In the genomic region with DNA sequence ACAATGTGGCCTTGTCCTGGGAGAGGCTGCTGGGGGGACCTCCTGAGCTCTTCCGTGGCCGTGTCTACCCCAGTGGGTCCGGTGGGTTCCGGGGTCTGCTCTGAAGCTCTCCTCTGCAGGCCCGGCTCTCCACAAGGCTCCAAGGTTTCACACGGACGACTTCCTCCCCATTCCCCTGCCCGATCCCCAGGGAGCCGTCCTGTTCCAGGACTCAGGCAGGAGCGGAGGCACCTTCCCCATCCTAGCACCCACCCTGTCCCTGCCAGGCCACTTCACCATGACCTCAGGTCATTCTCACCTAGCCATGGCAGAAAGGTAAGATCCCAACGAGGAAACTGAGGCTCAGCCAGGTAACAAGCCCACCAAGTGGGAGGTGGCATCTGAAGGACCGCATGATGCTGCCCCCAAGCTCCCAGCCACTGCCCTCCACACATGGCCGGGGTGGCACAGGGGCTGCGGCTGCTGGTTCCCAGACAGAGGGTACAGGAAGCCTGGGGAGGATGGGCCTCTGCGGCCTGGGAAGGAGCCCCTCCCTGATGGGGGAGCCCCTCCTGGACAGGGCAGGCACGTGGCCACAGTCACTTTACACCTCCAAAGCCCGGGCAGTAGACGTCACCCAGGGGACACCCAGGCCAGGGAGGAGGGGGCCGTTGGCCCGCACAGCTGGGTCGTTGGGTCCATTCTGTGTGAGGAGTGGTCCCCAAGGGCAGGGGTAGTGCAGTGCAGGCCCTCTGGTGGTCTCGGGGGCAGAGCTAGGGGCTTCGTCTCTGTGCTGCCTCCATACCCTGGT, we compare ENCODE assay signal across 16 cellular contexts.
DNase-seq lines count a peak whose midpoint lies in the region; ATAC-seq and TF ChIP-seq lines count a peak whose summit lies in the region.
"Had no signal": no experiment of that assay in that cellular context is flagged by ENCODE, and none has a peak within 500 bp of the region (broad histone marks: within the 10 kb centered on the region; RNA-seq: fewer than 3 reads in every experiment).

No MANE protein-coding gene starts in this region.

- no peak for TF ChIP-seq CTCF in CD4-positive, alpha-beta T cell (IDR thresholded peaks at IDR 0.05)
- no peak for TF ChIP-seq CTCF in osteocyte (IDR thresholded peaks at IDR 0.05)

- H3K9me3 Mint-ChIP-seq in activated CD4-positive, alpha-beta T cell treated with anti-CD3 and anti-CD28 coated beads for 36 hours (ENCODE audit: low read depth): no peaks in the 10 kb centered on the region
- no peaks in the 10 kb centered on the region for H3K9me3 Mint-ChIP-seq in CD4-positive, alpha-beta T cell
- H3K9me3 Mint-ChIP-seq in naive thymus-derived CD8-positive, alpha-beta T cell: peaks cover 0 to 11% (median 0%) of the 10 kb centered on the region in 9 donors
- H3K9me3 Mint-ChIP-seq in osteocyte (ENCODE audit: unreplicated experiment): peaks cover 10% of the 10 kb centered on the region

- DNase-seq in activated CD4-positive, alpha-beta T cell treated with anti-CD3 and anti-CD28 coated beads for 36 hours: no peak
- no peak for DNase-seq in activated CD4-positive, alpha-beta T cell treated with anti-CD3 and anti-CD28 coated beads, Interleukin-2, amount 50 U/mL, for 4 hours
- no peak for DNase-seq in CD4-positive, alpha-beta T cell
- peak; percentile 53 for DNase-seq in activated CD8-positive, alpha-beta memory T cell treated with anti-CD3 and anti-CD28 coated beads, Interleukin-2, amount 50 U/mL, for 48 hours
- peak in 1 of 10 donors; percentile 4 for DNase-seq in naive thymus-derived CD8-positive, alpha-beta T cell
- DNase-seq in osteocyte (ENCODE audit: extremely low spot score, unreplicated experiment) (no peak), Ammon's horn (ENCODE audit: low spot score) (no peak), NCI-H187 (lab: John Stamatoyannopoulos, UW) (no peak)
- DNase-seq: DMS79, HCEC 1CT, KBM-7, NCI-H1048, NCI-H446, NCI-H748 treated with DMSO at 0.1 percent for 48 hours, SJCRH30 had no signal

- POLR2A ChIA-PET in activated CD4-positive, alpha-beta T cell treated with anti-CD3 and anti-CD28 coated beads for 36 hours (lab: Charles Lee): interaction anchor here (0.6 kb wide), 1 partner anchor 1894 kb away, joined by 3 read pairs; no protein-coding TSS in a partner anchor
- POLR2A ChIA-PET in CD4-positive, alpha-beta T cell (lab: Charles Lee): interaction anchor here (0.6 to 1.2 kb wide), 2 partner anchors 20 to 240 kb away, joined by 3 read pairs; no protein-coding TSS in a partner anchor
- POLR2A ChIA-PET in naive thymus-derived CD8-positive, alpha-beta T cell (lab: Charles Lee): interaction anchor here (1.2 kb wide), 1 partner anchor 274 kb away, joined by 3 read pairs; a partner anchor contains a TSS

- intact Hi-C loops in activated CD4-positive, alpha-beta T cell treated with anti-CD3 and anti-CD28 coated beads for 36 hours (cut with DNase I, micrococcal nuclease): no loop called here
- intact Hi-C loops in CD4-positive, alpha-beta T cell (cut with DNase I, micrococcal nuclease): no loop called here

- CTCF ChIA-PET in activated CD4-positive, alpha-beta T cell treated with anti-CD3 and anti-CD28 coated beads for 36 hours (lab: Charles Lee): no interaction called here
- CTCF ChIA-PET in CD4-positive, alpha-beta T cell (lab: Charles Lee): no interaction called here

- no peaks in the 10 kb centered on the region for H3K27me3 ChIP-seq in CD4-positive, alpha-beta T cell (ENCODE audit: control insufficient read depth, insufficient read depth, low read length)

- peak; percentile 24 for ATAC-seq in activated CD4-positive, alpha-beta T cell treated with anti-CD3 and anti-CD28 coated beads for 36 hours
- ATAC-seq in CD4-positive, alpha-beta T cell (ENCODE audit: poor library complexity): no peak
- peak in 1 of 2 donors; percentile 22 for ATAC-seq in naive thymus-derived CD8-positive, alpha-beta T cell

- no peak overlapping the region for H3K27ac ChIP-seq in CD4-positive, alpha-beta T cell (ENCODE audit: low read depth, low read length)
- H3K27ac ChIP-seq: 22Rv1, SJCRH30 had no signal

- H3K4me3 Mint-ChIP-seq in activated CD4-positive, alpha-beta T cell treated with anti-CD3 and anti-CD28 coated beads for 36 hours: no peak overlapping the region
- H3K4me3 Mint-ChIP-seq in CD4-positive, alpha-beta T cell: peak overlapping the region; percentile 21
- H3K4me3 Mint-ChIP-seq in naive thymus-derived CD8-positive, alpha-beta T cell: peak overlapping the region in 7 of 10 donors; percentile 52 to 76 (median 68)
- H3K4me3 Mint-ChIP-seq in osteocyte (ENCODE audit: unreplicated experiment): no peak overlapping the region

- no peaks in the 10 kb centered on the region for H3K27me3 Mint-ChIP-seq in activated CD4-positive, alpha-beta T cell treated with anti-CD3 and anti-CD28 coated beads for 36 hours
- no peaks in the 10 kb centered on the region for H3K27me3 Mint-ChIP-seq in CD4-positive, alpha-beta T cell
- H3K27me3 Mint-ChIP-seq in naive thymus-derived CD8-positive, alpha-beta T cell: no peaks in the 10 kb centered on the region
- H3K27me3 Mint-ChIP-seq in osteocyte (ENCODE audit: unreplicated experiment): no peaks in the 10 kb centered on the region

- H3K27ac Mint-ChIP-seq in activated CD4-positive, alpha-beta T cell treated with anti-CD3 and anti-CD28 coated beads for 36 hours: peak overlapping the region; percentile 38
- peak overlapping the region; percentile 65 for H3K27ac Mint-ChIP-seq in CD4-positive, alpha-beta T cell
- peak overlapping the region in 7 of 10 donors; percentile 26 to 73 (median 59) for H3K27ac Mint-ChIP-seq in naive thymus-derived CD8-positive, alpha-beta T cell
- H3K27ac Mint-ChIP-seq in osteocyte (ENCODE audit: unreplicated experiment): no peak overlapping the region

- no peaks in the 10 kb centered on the region for H3K36me3 Mint-ChIP-seq in activated CD4-positive, alpha-beta T cell treated with anti-CD3 and anti-CD28 coated beads for 36 hours (ENCODE audit: low read depth)
- H3K36me3 Mint-ChIP-seq in CD4-positive, alpha-beta T cell (ENCODE audit: low read depth): no peaks in the 10 kb centered on the region
- no peaks in the 10 kb centered on the region for H3K36me3 Mint-ChIP-seq in naive thymus-derived CD8-positive, alpha-beta T cell
- H3K36me3 Mint-ChIP-seq in osteocyte (ENCODE audit: unreplicated experiment): no peaks in the 10 kb centered on the region

- no peaks in the 10 kb centered on the region for H3K9me3 ChIP-seq in CD4-positive, alpha-beta T cell (ENCODE audit: control insufficient read depth, low read length)
- H3K9me3 ChIP-seq: SJCRH30 had no signal

- peaks cover 11% of the 10 kb centered on the region for H3K4me1 Mint-ChIP-seq in activated CD4-positive, alpha-beta T cell treated with anti-CD3 and anti-CD28 coated beads for 36 hours
- peaks cover 31% of the 10 kb centered on the region for H3K4me1 Mint-ChIP-seq in CD4-positive, alpha-beta T cell (ENCODE audit: low read depth)
- H3K4me1 Mint-ChIP-seq in naive thymus-derived CD8-positive, alpha-beta T cell: peaks cover 16 to 35% (median 21%) of the 10 kb centered on the region in 4 donors
- H3K4me1 Mint-ChIP-seq in osteocyte (ENCODE audit: unreplicated experiment): no peaks in the 10 kb centered on the region

Comparison
In these comparisons a context has a peak if more than half of its experiments do, and no peak if none do; other contexts are left out.
1. H3K4me3 Mint-ChIP-seq: peak in CD4-positive, alpha-beta T cell (single experiment) and naive thymus-derived CD8-positive, alpha-beta T cell (7 of 10); none in activated CD4-positive, alpha-beta T cell treated with anti-CD3 and anti-CD28 coated beads for 36 hours (single experiment) and osteocyte (single experiment).